Comparison of ENCODE assay signal across 1 cellular context in genomic region chr1:111734426-111734825, GRCh38.
TF ChIP-seq lines count a peak whose summit lies in the region.

No MANE protein-coding gene starts in this region.

TF ChIP-seq in endothelial cell of umbilical vein, 7 proteins besides CTCF, POLR2A, EP300 and RAD21:
- TF ChIP-seq EZH2 (IDR thresholded peaks at IDR 0.05; ENCODE audit: borderline replicate concordance, low read depth, low read length, severe bottlenecking) (no peak), GATA2 (IDR thresholded peaks at IDR 0.05; ENCODE audit: insufficient read depth, insufficient read length, low read depth, low read length) (no peak), POLR2AphosphoS5 (IDR thresholded peaks at IDR 0.05; ENCODE audit: insufficient read depth, low read depth, low read length) (no peak), FOS (IDR thresholded peaks at IDR 0.05; ENCODE audit: borderline replicate concordance, insufficient read depth, low read length) (no peak), JUN (IDR thresholded peaks at IDR 0.05; ENCODE audit: borderline replicate concordance, insufficient read depth, insufficient read length, low read depth) (no peak), MYC (IDR thresholded peaks at IDR 0.05; ENCODE audit: low read depth, low read length) (no peak), MAX (IDR thresholded peaks at IDR 0.05; ENCODE audit: insufficient read depth, insufficient read length) (no peak)
TF ChIP-seq in endothelial cell of umbilical vein: peak in this region for 0.
